23 cellular contexts compared by ENCODE assay signal in the genomic region with DNA sequence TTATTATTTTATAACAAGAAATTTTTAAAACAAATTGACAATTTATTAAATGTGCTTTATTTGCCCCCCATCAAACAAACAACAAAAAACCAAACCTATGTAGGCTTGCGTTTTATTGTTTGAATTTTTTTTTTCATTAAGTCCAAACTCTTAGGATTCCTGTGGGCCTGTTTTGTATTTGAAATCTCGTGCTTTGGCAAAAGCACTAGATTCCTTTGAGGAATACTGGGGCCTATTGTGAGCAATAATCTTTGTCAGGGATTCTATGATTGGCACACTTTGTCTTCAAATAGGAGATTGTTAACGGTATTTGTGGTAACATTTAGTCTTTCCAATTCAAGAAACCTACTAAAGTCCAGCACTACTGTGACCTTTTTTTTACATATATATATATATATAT.
"Had no signal": no experiment of that assay in that cellular context is flagged by ENCODE, and none has a peak within 500 bp of the region (broad histone marks: within the 10 kb centered on the region; RNA-seq: fewer than 3 reads in every experiment).

No MANE protein-coding gene starts in this region.

- DNase-seq: Kasumi-1, MM.1S, NCI-H1092 treated with DMSO at 0.1 percent for 48 hours, NCI-H1436, NCI-H1694, NCI-H187 treated with DMSO at 0.1 percent for 48 hours, NCI-H2029 treated with DMSO at 0.1 percent for 48 hours, NCI-H2171 treated with DMSO at 0.1 percent for 48 hours, NCI-H2227 treated with DMSO at 0.1 percent for 48 hours, NCI-H510A, NCI-H524 treated with DMSO at 0.1 percent for 48 hours, NCI-H69, NCI-H774, Right ventricle myocardium superior, RPMI8226, SIG-M5, T-helper 1 cell had no signal

- H3K4me3 ChIP-seq: K562 had no signal

- ATAC-seq: K562, SK-N-SH treated with all-trans-retinoic acid at 6 μM for 48 hours had no signal

- H3K27ac ChIP-seq: HL-60, KMS-11 had no signal

- FAIRE-seq: HTR-8/SVneo, K562, RCC 7860 had no signal
